Comparison of ENCODE assay signal across 8 cellular contexts in genomic region chr15:29925227-29926082, GRCh38.
DNase-seq lines count a peak whose midpoint lies in the region; ATAC-seq, FAIRE-seq and TF ChIP-seq lines count a peak whose summit lies in the region.

No MANE protein-coding gene starts in this region.

- H3K4me1 Mint-ChIP-seq in endothelial cell (ENCODE audit: unreplicated experiment) (peaks cover 31% of the 10 kb centered on the region), type B pancreatic cell (ENCODE audit: unreplicated experiment) (peaks cover 25% of the 10 kb centered on the region)

- no peaks in the 10 kb centered on the region for H3K36me3 ChIP-seq in HUES48 (ENCODE audit: control insufficient read depth, insufficient read depth, low read length)
- H3K36me3 ChIP-seq in mesodermal cell (ENCODE audit: control insufficient read depth, insufficient read depth, low read length) = no peaks in the 10 kb centered on the region

- H3K9me3 ChIP-seq in HUES48 (ENCODE audit: control insufficient read depth, insufficient read depth, low read length) = no peaks in the 10 kb centered on the region
- no peaks in the 10 kb centered on the region for H3K9me3 ChIP-seq in mesodermal cell (ENCODE audit: control insufficient read depth, low read length)

- TF ChIP-seq CTCF in endothelial cell (IDR thresholded peaks at IDR 0.05; ENCODE audit: unreplicated experiment) = peak; percentile 76
- peak; percentile 85 for TF ChIP-seq CTCF in type B pancreatic cell (conservative IDR thresholded peaks at IDR 0.05)

- H3K27ac ChIP-seq in HUES48 (ENCODE audit: low read depth, low read length) = peak overlapping the region; percentile 72
- H3K27ac ChIP-seq in mesodermal cell (ENCODE audit: low read depth, low read length, severe bottlenecking) = peak overlapping the region; percentile 76

- H3K27ac Mint-ChIP-seq in endothelial cell (ENCODE audit: unreplicated experiment) = peak overlapping the region; percentile 91
- H3K27ac Mint-ChIP-seq in type B pancreatic cell = peak overlapping the region; percentile 93

- no peaks in the 10 kb centered on the region for H3K36me3 Mint-ChIP-seq in endothelial cell (ENCODE audit: low read depth, unreplicated experiment)
- H3K36me3 Mint-ChIP-seq in type B pancreatic cell = no peaks in the 10 kb centered on the region

- H3K9me3 Mint-ChIP-seq in endothelial cell (ENCODE audit: unreplicated experiment) = no peaks in the 10 kb centered on the region
- no peaks in the 10 kb centered on the region for H3K9me3 Mint-ChIP-seq in type B pancreatic cell

- peak; percentile 79 for FAIRE-seq in TTC549 (lab: Jason Lieb, UNC)

- WGBS in mesodermal cell (ENCODE audit: insufficient coverage in 2 of 2), 2 experiments = 82 to 94% methylated on average over 3 of the region's 5 CpGs

- no peaks in the 10 kb centered on the region for H3K27me3 ChIP-seq in HUES48 (ENCODE audit: control insufficient read depth, insufficient read depth, low read length)

- DNase-seq in DMS 273 treated with DMSO at 0.1 percent for 48 hours (lab: John Stamatoyannopoulos, UW) (peak; percentile 6), endothelial cell (ENCODE audit: low spot score) (peak; percentile 94), type B pancreatic cell (ENCODE audit: extremely low spot score, unreplicated experiment) (peak; percentile 74), NCI-H774 (lab: John Stamatoyannopoulos, UW) (no peak)

- H3K4me1 ChIP-seq in HUES48 (ENCODE audit: control insufficient read depth, insufficient read depth, low read length) (peaks cover 29% of the 10 kb centered on the region), mesodermal cell (ENCODE audit: control insufficient read depth, insufficient read depth, low read length, poor library complexity, severe bottlenecking) (peaks cover 40% of the 10 kb centered on the region)

- H3K27me3 Mint-ChIP-seq in endothelial cell (ENCODE audit: unreplicated experiment) = peaks cover 3% of the 10 kb centered on the region
- H3K27me3 Mint-ChIP-seq in type B pancreatic cell = no peaks in the 10 kb centered on the region

- H3K9ac ChIP-seq in HUES48 (ENCODE audit: low read depth, low read length) = peak overlapping the region; percentile 1; the same call in 1 of the 2 replicates

- ATAC-seq in HG03108 (IDR thresholded peaks at IDR 0.05; ENCODE audit: unreplicated experiment) = no peak

- peak overlapping the region; percentile 74 for H3K4me3 Mint-ChIP-seq in endothelial cell (ENCODE audit: unreplicated experiment)
- H3K4me3 Mint-ChIP-seq in type B pancreatic cell = no peak overlapping the region

- no peak overlapping the region for H3K4me3 ChIP-seq in HUES48 (ENCODE audit: low read depth, low read length)
- no peak overlapping the region for H3K4me3 ChIP-seq in mesodermal cell (ENCODE audit: extremely low read depth, insufficient read depth, low read length, poor library complexity, severe bottlenecking)
